ENCODE assay signal across 26 cellular contexts in the genomic region with DNA sequence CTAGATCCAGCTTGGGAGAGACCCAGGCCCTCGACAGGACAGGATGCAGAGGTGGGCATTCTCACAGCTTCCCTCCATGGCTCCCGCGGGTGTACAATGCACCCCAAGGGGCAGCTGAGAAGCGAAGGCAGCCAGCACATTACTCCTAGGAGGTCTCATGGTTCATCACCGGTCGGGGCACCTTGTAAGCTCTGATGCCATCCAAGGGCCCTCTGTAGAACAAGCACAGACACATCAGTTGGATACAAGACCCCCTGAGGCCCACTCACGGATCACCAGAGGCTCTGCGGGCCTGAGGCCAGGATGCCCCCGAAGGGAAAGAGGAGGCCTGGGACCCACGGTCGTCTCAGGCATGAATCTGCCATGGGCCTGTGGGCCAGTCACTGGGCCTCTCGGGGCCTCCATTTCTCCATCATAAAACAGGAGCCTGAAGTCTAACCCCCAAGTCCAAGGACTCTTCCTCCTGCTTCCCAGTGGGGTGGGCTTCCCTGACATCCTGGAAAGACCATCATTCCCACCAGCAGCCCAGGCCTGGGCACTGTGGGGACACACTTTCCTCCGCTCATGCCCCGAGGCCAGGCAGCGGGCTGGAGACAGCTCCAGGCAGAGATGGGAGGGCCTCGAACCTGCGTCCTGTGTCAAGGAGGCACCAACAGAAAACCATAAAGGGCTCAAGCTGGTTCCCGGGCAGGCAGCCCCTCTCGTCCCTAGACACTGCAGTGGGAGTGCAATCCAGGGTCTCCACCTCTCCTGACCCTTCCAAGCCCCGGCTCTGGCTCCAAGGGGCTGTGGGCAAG. TPM values are rescaled to one million over a fixed set of nuclear protein-coding genes. Genes with fewer than 3 reads are reported as not detected.
"Had no signal": no experiment of that assay in that cellular context is flagged by ENCODE, and none has a peak within 500 bp of the region (broad histone marks: within the 10 kb centered on the region; RNA-seq: fewer than 3 reads in every experiment).

No MANE protein-coding gene starts in this region.

- H3K27ac ChIP-seq: colonic mucosa, gastrocnemius medialis, SK-N-MC, transverse colon had no signal

- FAIRE-seq: bronchial epithelial cell, keratinocyte had no signal

- H3K27ac Mint-ChIP-seq: activated naive CD4-positive, alpha-beta T cell treated with anti-CD3 and anti-CD28 coated beads, Interleukin-2, amount 50 U/mL, for 24 hours; activated T-cell treated with anti-CD3 and anti-CD28 coated beads, Interleukin-2, amount 50 U/mL, for 24 hours had no signal

- H3K36me3 Mint-ChIP-seq: activated naive CD4-positive, alpha-beta T cell treated with anti-CD3 and anti-CD28 coated beads, Interleukin-2, amount 50 U/mL, for 24 hours had no signal

- H3K9me3 ChIP-seq: colonic mucosa, gastrocnemius medialis, transverse colon had no signal

- H3K4me1 ChIP-seq: colonic mucosa, gastrocnemius medialis, transverse colon had no signal

- DNase-seq: activated CD4-positive, alpha-beta T cell treated with anti-CD3 and anti-CD28 coated beads for 4 hours; activated CD4-positive, alpha-beta T cell treated with anti-CD3 and anti-CD28 coated beads, Interleukin-2, amount 50 U/mL, for 4 hours; activated gamma-delta T cell; activated T-cell treated with anti-CD3 and anti-CD28 coated beads, Interleukin-2, amount 50 U/mL, for 24 hours; anterior cingulate cortex; colonic mucosa; effector memory CD4-positive, alpha-beta T cell; erythroblast; gastrocnemius medialis; hippocampal formation; occipital lobe; stimulated activated CD4-positive, alpha-beta T cell treated with anti-CD3 and anti-CD28 coated beads, Interleukin-15, amount 100 ng/mL, for 24 hours; stimulated activated naive CD4-positive, alpha-beta T cell treated with Interleukin-2 at 50 U/mL for 16 hours; transverse colon had no signal

- H3K4me2 ChIP-seq: smooth muscle cell had no signal

- H3K9me3 Mint-ChIP-seq: activated naive CD4-positive, alpha-beta T cell treated with anti-CD3 and anti-CD28 coated beads, Interleukin-2, amount 50 U/mL, for 24 hours had no signal

- H3K4me3 Mint-ChIP-seq: activated naive CD4-positive, alpha-beta T cell treated with anti-CD3 and anti-CD28 coated beads, Interleukin-2, amount 50 U/mL, for 24 hours; activated T-cell treated with anti-CD3 and anti-CD28 coated beads, Interleukin-2, amount 50 U/mL, for 24 hours had no signal

- H3K36me3 ChIP-seq: colonic mucosa, gastrocnemius medialis, transverse colon had no signal

- H3K4me3 ChIP-seq: colonic mucosa, gastrocnemius medialis, SK-N-MC, smooth muscle cell, transverse colon had no signal

- ATAC-seq: gastrocnemius medialis had no signal

RNA-seq across cellular contexts. Expression of gene HMX1, which starts 20.1 kb away (rescaled TPM):
- total RNA-seq: bronchial epithelial cell; colonic mucosa; dermis microvascular lymphatic vessel endothelial cell; gastrocnemius medialis; lung microvascular endothelial cell; mesenteric fat pad; mucosa of gallbladder; smooth muscle cell; T-helper 1 cell treated with Interleukin-12 subunit alpha and Interleukin-12 subunit beta and Interleukin-4 antibody, amounts not matched to agents 30 ng/mL and 1 ng/mL, for 36 hours; transverse colon had no signal
- polyA plus RNA-seq: adipose tissue, keratinocyte, smooth muscle cell, urinary bladder had no signal
